12 cellular contexts compared by ENCODE assay signal in genomic region chr10:44397476-44398225, GRCh38. TPM values are rescaled to one million over a fixed set of nuclear protein-coding genes. Genes with fewer than 3 reads are reported as not detected.
"Had no signal": no experiment of that assay in that cellular context is flagged by ENCODE, and none has a peak within 500 bp of the region (broad histone marks: within the 10 kb centered on the region; RNA-seq: fewer than 3 reads in every experiment).

No MANE protein-coding gene starts in this region.

- H3K27ac ChIP-seq: pancreas, thyroid gland had no signal

- H3K4me2 ChIP-seq: smooth muscle cell had no signal

- H3K4me1 ChIP-seq: pancreas had no signal

- H3K4me3 ChIP-seq: pancreas, smooth muscle cell, thyroid gland had no signal

- DNase-seq: activated CD4-positive, alpha-beta T cell treated with anti-CD3 and anti-CD28 coated beads, Interleukin-2, amount 50 U/mL, for 1 hour; activated CD4-positive, CD25-positive, alpha-beta regulatory T cell; activated gamma-delta T cell treated with Interleukin-2 at 50 U/mL for 16 hours; activated naive CD8-positive, alpha-beta T cell treated with anti-CD3 and anti-CD28 coated beads for 36 hours; activated T-cell treated with anti-CD3 and anti-CD28 coated beads, Interleukin-2, amount 50 U/mL, for 4 hours; anterior cingulate cortex; left ventricle myocardium superior; mesenchymal stem cell; T-helper 17 cell; thyroid gland had no signal

- H3K36me3 ChIP-seq: pancreas, thyroid gland had no signal

- H3K9me3 ChIP-seq: pancreas, thyroid gland had no signal

- H3K27me3 ChIP-seq: pancreas, thyroid gland had no signal

- ATAC-seq: activated T-cell treated with anti-CD3 and anti-CD28 coated beads, Interleukin-2, amount 50 U/mL, for 4 hours; left ventricle myocardium superior; pancreas; T-helper 17 cell had no signal

RNA-seq across cellular contexts. Expression of gene CXCL12, which starts 12.8 kb away (rescaled TPM):
- total RNA-seq: activated naive CD8-positive, alpha-beta T cell treated with anti-CD3 and anti-CD28 coated beads for 36 hours had no signal
